2 cellular contexts compared by ENCODE assay signal in genomic region chr12:34350092-34351041, GRCh38.
A peak's percentile ranks its signal among the peaks of the same experiment; 100 is the strongest.
TF ChIP-seq lines count a peak whose summit lies in the region.

No MANE protein-coding gene starts in this region.

TF ChIP-seq in HepG2, 621 proteins besides CTCF, POLR2A, EP300 and RAD21:
- TF ChIP-seq GPBP1L1 (CRISPR knock-in tag; IDR thresholded peaks at IDR 0.05) = no peak
- TF ChIP-seq, protein P1, sequence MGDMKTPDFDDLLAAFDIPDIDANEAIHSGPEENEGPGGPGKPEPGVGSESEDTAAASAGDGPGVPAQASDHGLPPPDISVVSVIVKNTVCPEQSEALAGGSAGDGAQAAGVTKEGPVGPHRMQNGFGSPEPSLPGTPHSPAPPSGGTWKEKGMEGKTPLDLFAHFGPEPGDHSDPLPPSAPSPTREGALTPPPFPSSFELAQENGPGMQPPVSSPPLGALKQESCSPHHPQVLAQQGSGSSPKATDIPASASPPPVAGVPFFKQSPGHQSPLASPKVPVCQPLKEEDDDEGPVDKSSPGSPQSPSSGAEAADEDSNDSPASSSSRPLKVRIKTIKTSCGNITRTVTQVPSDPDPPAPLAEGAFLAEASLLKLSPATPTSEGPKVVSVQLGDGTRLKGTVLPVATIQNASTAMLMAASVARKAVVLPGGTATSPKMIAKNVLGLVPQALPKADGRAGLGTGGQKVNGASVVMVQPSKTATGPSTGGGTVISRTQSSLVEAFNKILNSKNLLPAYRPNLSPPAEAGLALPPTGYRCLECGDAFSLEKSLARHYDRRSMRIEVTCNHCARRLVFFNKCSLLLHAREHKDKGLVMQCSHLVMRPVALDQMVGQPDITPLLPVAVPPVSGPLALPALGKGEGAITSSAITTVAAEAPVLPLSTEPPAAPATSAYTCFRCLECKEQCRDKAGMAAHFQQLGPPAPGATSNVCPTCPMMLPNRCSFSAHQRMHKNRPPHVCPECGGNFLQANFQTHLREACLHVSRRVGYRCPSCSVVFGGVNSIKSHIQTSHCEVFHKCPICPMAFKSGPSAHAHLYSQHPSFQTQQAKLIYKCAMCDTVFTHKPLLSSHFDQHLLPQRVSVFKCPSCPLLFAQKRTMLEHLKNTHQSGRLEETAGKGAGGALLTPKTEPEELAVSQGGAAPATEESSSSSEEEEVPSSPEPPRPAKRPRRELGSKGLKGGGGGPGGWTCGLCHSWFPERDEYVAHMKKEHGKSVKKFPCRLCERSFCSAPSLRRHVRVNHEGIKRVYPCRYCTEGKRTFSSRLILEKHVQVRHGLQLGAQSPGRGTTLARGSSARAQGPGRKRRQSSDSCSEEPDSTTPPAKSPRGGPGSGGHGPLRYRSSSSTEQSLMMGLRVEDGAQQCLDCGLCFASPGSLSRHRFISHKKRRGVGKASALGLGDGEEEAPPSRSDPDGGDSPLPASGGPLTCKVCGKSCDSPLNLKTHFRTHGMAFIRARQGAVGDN (CRISPR knock-in tag; IDR thresholded peaks at IDR 0.05) = peak; percentile 21; the same call in 1 of the 2 replicates
- no peak for TF ChIP-seq ZNF251 (CRISPR knock-in tag; IDR thresholded peaks at IDR 0.05)

TF ChIP-seq in Ishikawa, 13 proteins besides CTCF, POLR2A, EP300 and RAD21:
- 0 out of 2 replicates have a peak, but pooled peaks have one; percentile 23 for TF ChIP-seq YY1 (IDR thresholded peaks at IDR 0.05; ENCODE audit: low read depth)
- TF ChIP-seq NFIC (IDR thresholded peaks at IDR 0.05) = peak; percentile 79
- 0 out of 2 replicates have a peak, but pooled peaks have one; percentile 18 for TF ChIP-seq TCF12 (IDR thresholded peaks at IDR 0.05; ENCODE audit: low read depth)
- peak; percentile 92; the same call in 1 of the 2 replicates for TF ChIP-seq ZBTB7A (IDR thresholded peaks at IDR 0.05; ENCODE audit: low read depth)
- peak; percentile 13; the same call in 1 of the 2 replicates for TF ChIP-seq MAX (IDR thresholded peaks at IDR 0.05)
- no peak for TF ChIP-seq REST (IDR thresholded peaks at IDR 0.05; ENCODE audit: low read depth)
- no peak for TF ChIP-seq EGR1 (IDR thresholded peaks at IDR 0.05)
- no peak for TF ChIP-seq TEAD4 (IDR thresholded peaks at IDR 0.05)
- TF ChIP-seq FOXM1 (IDR thresholded peaks at IDR 0.05; ENCODE audit: borderline replicate concordance, low read depth) = no peak
